In the genomic region with DNA sequence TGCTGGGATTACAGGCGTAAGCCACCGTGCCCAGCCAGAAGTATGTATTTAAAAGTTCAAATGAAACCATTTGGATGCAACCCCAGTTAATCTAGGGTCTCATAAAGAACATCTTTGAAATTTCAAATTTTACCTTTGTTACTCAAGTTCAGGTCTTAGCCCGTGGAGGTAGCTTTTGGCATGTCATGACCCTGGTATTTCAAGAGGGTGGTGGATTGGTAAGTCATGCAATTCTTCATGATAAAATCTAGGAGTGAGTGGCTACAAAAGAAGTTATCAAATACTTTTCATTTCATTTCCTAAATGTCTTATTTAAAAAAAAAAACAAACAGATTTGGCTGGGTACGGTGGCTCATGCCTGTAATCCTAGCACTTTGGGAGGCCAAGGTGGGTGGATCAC, we compare ENCODE assay signal across 6 cellular contexts.
"Had no signal": no experiment of that assay in that cellular context is flagged by ENCODE, and none has a peak within 500 bp of the region (broad histone marks: within the 10 kb centered on the region; RNA-seq: fewer than 3 reads in every experiment).

No MANE protein-coding gene starts in this region.

- H3K27ac Mint-ChIP-seq: IgD-negative memory B cell had no signal

- DNase-seq: IMR-90, KBM-7, KG1 had no signal

- H3K36me3 Mint-ChIP-seq: IgD-negative memory B cell had no signal

- H3K27me3 Mint-ChIP-seq: IgD-negative memory B cell had no signal

- H3K4me3 ChIP-seq: K562 had no signal

- H3K27ac ChIP-seq: HL-60 had no signal

- H3K4me3 Mint-ChIP-seq: IgD-negative memory B cell had no signal

- H3K9me3 Mint-ChIP-seq: IgD-negative memory B cell had no signal
